ENCODE assay signal across 9 cellular contexts in genomic region chr2:78754930-78755329, GRCh38.
"Had no signal": no experiment of that assay in that cellular context is flagged by ENCODE, and none has a peak within 500 bp of the region (broad histone marks: within the 10 kb centered on the region; RNA-seq: fewer than 3 reads in every experiment).

No MANE protein-coding gene starts in this region.

- H2AFZ ChIP-seq: GM23248 had no signal

- H3K27ac ChIP-seq: GM23248, HL-60 had no signal

- H3K9me3 ChIP-seq: HAP-1 had no signal

- H3K36me3 ChIP-seq: HAP-1 had no signal

- DNase-seq: GM23248, GOT3, H7, HFFc6, KBM-7 had no signal

- H3K4me1 ChIP-seq: HAP-1 had no signal

- H3K9ac ChIP-seq: GM23248 had no signal

- H3K4me3 ChIP-seq: GM23248, HAP-1 had no signal

- ATAC-seq: HCT116, HepG2 had no signal
